In genomic region chr20:13355386-13355785, GRCh38 we compare ENCODE assay signal across 23 cellular contexts.
DNase-seq lines count a peak whose midpoint lies in the region; ATAC-seq and TF ChIP-seq lines count a peak whose summit lies in the region.
"Had no signal": no experiment of that assay in that cellular context is flagged by ENCODE, and none has a peak within 500 bp of the region (broad histone marks: within the 10 kb centered on the region; RNA-seq: fewer than 3 reads in every experiment).

No MANE protein-coding gene starts in this region.

- WGBS in GM23248 (ENCODE audit: low coverage in 1 of 2, low lambda C conversion rate in 2 of 2, missing lambda C conversion rate in 2 of 2), 2 experiments: 6% methylated on average over 3 of the region's 3 CpGs
- WGBS in mammary epithelial cell (ENCODE audit: low coverage, missing lambda C conversion rate): 2% methylated on average over 3 of the region's 3 CpGs

- no peaks in the 10 kb centered on the region for H3K27me3 Mint-ChIP-seq in CD4-positive, alpha-beta memory T cell
- H3K27me3 Mint-ChIP-seq: CD8-positive, alpha-beta memory T cell; stimulated activated naive B cell treated with anti-CD40 and anti-IgM and Interleukin-4, amounts not matched to agents 10 μg/mL and 1 μg/mL and 100 μg/mL, for 72 hours had no signal

- no peaks in the 10 kb centered on the region for H3K9me2 ChIP-seq in GM23248 (ENCODE audit: insufficient read depth)

- H3K36me3 ChIP-seq in GM23248 (ENCODE audit: low read depth): no peaks in the 10 kb centered on the region
- no peaks in the 10 kb centered on the region for H3K36me3 ChIP-seq in mammary epithelial cell (ENCODE audit: insufficient read depth, low read length)
- no peaks in the 10 kb centered on the region for H3K36me3 ChIP-seq in left lung
- no peaks in the 10 kb centered on the region for H3K36me3 ChIP-seq in CD4-positive, alpha-beta memory T cell (ENCODE audit: insufficient read depth, low read length)
- H3K36me3 ChIP-seq: esophagus squamous epithelium, neutrophil, uterus had no signal

- no peaks in the 10 kb centered on the region; the same call in 1 of the 2 replicates for H3F3A ChIP-seq in GM23248 (ENCODE audit: insufficient read depth)

- H3K79me2 ChIP-seq in GM23248 (ENCODE audit: insufficient read depth) (no peaks in the 10 kb centered on the region), mammary epithelial cell (ENCODE audit: insufficient read depth, low read length) (no peaks in the 10 kb centered on the region)

- BruUV-seq in mammary epithelial cell (replicated peaks; lab: Mats Ljungman, UMichigan): no TSS peak

- H4K20me1 ChIP-seq in GM23248 (ENCODE audit: insufficient read depth) (no peaks in the 10 kb centered on the region), mammary epithelial cell (ENCODE audit: insufficient read depth, low read length) (no peaks in the 10 kb centered on the region)

- DNase-seq in GM23248 (peak; percentile 40), mammary epithelial cell (peak; percentile 41), left lung (no peak), sciatic nerve (ENCODE audit: low spot score) (no peak), ACHN (no peak)
- DNase-seq in CD4-positive, alpha-beta memory T cell: no peak
- DNase-seq: activated naive CD4-positive, alpha-beta T cell treated with anti-CD3 and anti-CD28 coated beads, Interleukin-2, amount 50 U/mL, for 16 hours; anterior cingulate cortex; CD8-positive, alpha-beta memory T cell; cortex of kidney; DMS 273 treated with DMSO at 0.1 percent for 48 hours; esophagus squamous epithelium; GOT3; IMR-90; NCI-H2171 treated with DMSO at 0.1 percent for 48 hours; NCI-H524 treated with DMSO at 0.1 percent for 48 hours; stimulated activated naive B cell treated with anti-CD40 and anti-IgM and Interleukin-4, amounts not matched to agents 10 μg/mL and 1 μg/mL and 100 μg/mL, for 72 hours; uterus had no signal

- dilution Hi-C loops in mammary epithelial cell (cut with HindIII; ENCODE audit: low sequenced_read_pairs): no loop called here

- H3K27me3 ChIP-seq in GM23248 (replicated peaks; ENCODE audit: insufficient read depth): no peaks in the 10 kb centered on the region
- H3K27me3 ChIP-seq in mammary epithelial cell (ENCODE audit: insufficient read depth, low read length): no peaks in the 10 kb centered on the region
- H3K27me3 ChIP-seq in left lung: no peaks in the 10 kb centered on the region
- H3K27me3 ChIP-seq in CD4-positive, alpha-beta memory T cell (ENCODE audit: insufficient read depth, low read length): no peaks in the 10 kb centered on the region
- H3K27me3 ChIP-seq: esophagus squamous epithelium, neutrophil, uterus had no signal

- H3K9ac ChIP-seq in GM23248 (no peak overlapping the region), mammary epithelial cell (ENCODE audit: insufficient read depth, low read length) (no peak overlapping the region)

- H3K27ac ChIP-seq in GM23248 (no peak overlapping the region), mammary epithelial cell (ENCODE audit: insufficient read depth, low read depth, low read length) (no peak overlapping the region), left lung (no peak overlapping the region)
- H3K27ac ChIP-seq in CD4-positive, alpha-beta memory T cell (ENCODE audit: low read depth, low read length): no peak overlapping the region
- H3K27ac ChIP-seq: esophagus squamous epithelium, neutrophil, uterus had no signal

- H3K9me3 ChIP-seq in GM23248 (ENCODE audit: low read depth) (no peaks in the 10 kb centered on the region), mammary epithelial cell (replicated peaks; ENCODE audit: insufficient read depth, low read length) (no peaks in the 10 kb centered on the region), left lung (no peaks in the 10 kb centered on the region)
- H3K9me3 ChIP-seq in CD4-positive, alpha-beta memory T cell (ENCODE audit: control insufficient read depth in 1 of 2, low read length in 2 of 2): no peaks in the 10 kb centered on the region
- H3K9me3 ChIP-seq: esophagus squamous epithelium, neutrophil, uterus had no signal

- H3K9me3 Mint-ChIP-seq in CD4-positive, alpha-beta memory T cell: peaks cover 0 to 4% (median 0%) of the 10 kb centered on the region in 8 donors
- H3K9me3 Mint-ChIP-seq: activated T-helper 1 cell treated with anti-CD3 and anti-CD28 coated beads, Interleukin-12 subunit alpha, Interleukin-12 subunit beta, Interleukin-2, Interleukin-4 antibody, amounts not matched to agents 30 ng/mL and 10 ng/mL and 1 ng/mL, durations not matched to agents 14 hours and 24 hours and 36 hours; CD8-positive, alpha-beta memory T cell had no signal

- H2AFZ ChIP-seq in GM23248: no peak overlapping the region
- no peak overlapping the region for H2AFZ ChIP-seq in mammary epithelial cell (ENCODE audit: low read depth, low read length)

- CTCF ChIA-PET in mammary epithelial cell (lab: Charles Lee; ENCODE audit: low non-redundant PET): no interaction called here
- CTCF ChIA-PET in CD4-positive, alpha-beta memory T cell (lab: Charles Lee; ENCODE audit: partially characterized antibody): no interaction called here

- H3K36me3 Mint-ChIP-seq in CD4-positive, alpha-beta memory T cell: no peaks in the 10 kb centered on the region
- H3K36me3 Mint-ChIP-seq: CD8-positive, alpha-beta memory T cell; stimulated activated naive B cell treated with anti-CD40 and anti-IgM and Interleukin-4, amounts not matched to agents 10 μg/mL and 1 μg/mL and 100 μg/mL, for 72 hours had no signal

- peak; percentile 94 for ATAC-seq in left lung
- peak; percentile 77 for ATAC-seq in sciatic nerve
- no peak for ATAC-seq in GM21390 (IDR thresholded peaks at IDR 0.05; ENCODE audit: unreplicated experiment)
- ATAC-seq in HG03039 (IDR thresholded peaks at IDR 0.05; ENCODE audit: unreplicated experiment): no peak
- ATAC-seq: Panc1; stimulated activated naive B cell treated with anti-CD40 and anti-IgM and Interleukin-4, amounts not matched to agents 10 μg/mL and 1 μg/mL and 100 μg/mL, for 72 hours had no signal

- POLR2A ChIA-PET in CD4-positive, alpha-beta memory T cell (lab: Charles Lee; ENCODE audit: partially characterized antibody): no interaction called here

- in situ Hi-C loops in GM23248 (cut with MboI) (no loop called here), mammary epithelial cell (cut with MboI; ENCODE audit: low sequenced_read_pairs in 2 of 2) (no loop called here), ACHN (cut with HindIII; ENCODE audit: low pct_ligation_motif_present, low pct_unique_long_range_greater_than_20kb, low sequenced_read_pairs) (no loop called here)

- H3K4me2 ChIP-seq in GM23248 (ENCODE audit: unreplicated experiment) (no peak overlapping the region), mammary epithelial cell (ENCODE audit: insufficient read depth, low read depth, low read length) (peak overlapping the region; percentile 6)

- no peak overlapping the region for H3K4me3 Mint-ChIP-seq in CD4-positive, alpha-beta memory T cell
- H3K4me3 Mint-ChIP-seq: activated T-helper 1 cell treated with anti-CD3 and anti-CD28 coated beads, Interleukin-12 subunit alpha, Interleukin-12 subunit beta, Interleukin-2, Interleukin-4 antibody, amounts not matched to agents 30 ng/mL and 10 ng/mL and 1 ng/mL, durations not matched to agents 14 hours and 24 hours and 36 hours; CD8-positive, alpha-beta memory T cell; stimulated activated naive B cell treated with anti-CD40 and anti-IgM and Interleukin-4, amounts not matched to agents 10 μg/mL and 1 μg/mL and 100 μg/mL, for 72 hours had no signal

- H3K4me1 Mint-ChIP-seq in CD4-positive, alpha-beta memory T cell: no peaks in the 10 kb centered on the region
- H3K4me1 Mint-ChIP-seq: CD8-positive, alpha-beta memory T cell; stimulated activated naive B cell treated with anti-CD40 and anti-IgM and Interleukin-4, amounts not matched to agents 10 μg/mL and 1 μg/mL and 100 μg/mL, for 72 hours had no signal

- H3K27ac Mint-ChIP-seq in CD4-positive, alpha-beta memory T cell: no peak overlapping the region
- H3K27ac Mint-ChIP-seq: activated T-helper 1 cell treated with anti-CD3 and anti-CD28 coated beads, Interleukin-12 subunit alpha, Interleukin-12 subunit beta, Interleukin-2, Interleukin-4 antibody, amounts not matched to agents 30 ng/mL and 10 ng/mL and 1 ng/mL, durations not matched to agents 14 hours and 24 hours and 36 hours; CD8-positive, alpha-beta memory T cell; stimulated activated naive B cell treated with anti-CD40 and anti-IgM and Interleukin-4, amounts not matched to agents 10 μg/mL and 1 μg/mL and 100 μg/mL, for 72 hours had no signal

- intact Hi-C loops in mammary epithelial cell (cut with micrococcal nuclease) (no loop called here), left lung (cut with DNase I) (no loop called here), sciatic nerve (cut with DNase I) (no loop called here)
- intact Hi-C loops in CD4-positive, alpha-beta memory T cell (cut with micrococcal nuclease): no loop called here

- H3K4me1 ChIP-seq in GM23248 (ENCODE audit: insufficient read depth) (no peaks in the 10 kb centered on the region), mammary epithelial cell (ENCODE audit: insufficient read depth, low read length) (peaks cover 11% of the 10 kb centered on the region), left lung (no peaks in the 10 kb centered on the region)
- no peaks in the 10 kb centered on the region for H3K4me1 ChIP-seq in CD4-positive, alpha-beta memory T cell (ENCODE audit: insufficient read depth, low read length)
- H3K4me1 ChIP-seq: uterus had no signal

- no peak overlapping the region for H3K4me3 ChIP-seq in GM23248
- no peak overlapping the region for H3K4me3 ChIP-seq in mammary epithelial cell (replicated peaks in 1 of 3; ENCODE audit: insufficient read depth in 1 of 3, low read depth in 2 of 3, low read length in 3 of 3)
- no peak overlapping the region for H3K4me3 ChIP-seq in left lung
- no peak overlapping the region for H3K4me3 ChIP-seq in CD4-positive, alpha-beta memory T cell (ENCODE audit: low read length in 2 of 2)
- H3K4me3 ChIP-seq: esophagus squamous epithelium, uterus had no signal

- TF ChIP-seq CTCF in mammary epithelial cell (conservative IDR thresholded peaks at IDR 0.05 in 1 of 2, IDR thresholded peaks at IDR 0.05 in 1 of 2; ENCODE audit: extremely low read depth in 1 of 2, insufficient read depth in 1 of 2, low read depth in 1 of 2, low read length in 2 of 2): no peak
- no peak for TF ChIP-seq CTCF in left lung (IDR thresholded peaks at IDR 0.05)

Comparison
In these comparisons a context has a peak if more than half of its experiments do, and no peak if none do; other contexts are left out.
1. DNase-seq: peak in GM23248 (single experiment) and mammary epithelial cell (single experiment); none in left lung (0 of 2), sciatic nerve (single experiment), ACHN (single experiment) and CD4-positive, alpha-beta memory T cell (0 of 5).
2. ATAC-seq: peak in left lung (single experiment) and sciatic nerve (single experiment); none in GM21390 (single experiment) and HG03039 (single experiment).